ENCODE assay signal across 27 cellular contexts in the genomic region with DNA sequence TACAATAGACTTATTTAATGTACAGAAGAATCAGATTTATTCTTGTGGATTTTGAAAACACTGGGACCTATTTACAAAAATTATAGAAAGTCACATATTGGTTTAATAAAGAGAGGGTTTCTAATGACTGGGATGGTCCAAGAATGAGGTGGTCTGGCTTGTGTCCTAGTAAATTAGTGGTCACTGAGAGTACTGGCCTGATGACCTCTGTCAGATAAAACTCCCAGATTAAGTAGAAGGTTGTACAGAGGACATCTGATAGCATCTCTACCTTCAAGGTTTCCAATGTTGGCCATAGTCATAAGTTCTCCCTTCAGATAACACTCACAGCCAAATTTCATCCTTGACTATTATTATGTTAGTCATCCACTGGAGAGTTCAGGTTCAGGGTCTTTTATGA.
"Had no signal": no experiment of that assay in that cellular context is flagged by ENCODE, and none has a peak within 500 bp of the region (broad histone marks: within the 10 kb centered on the region; RNA-seq: fewer than 3 reads in every experiment).

No MANE protein-coding gene starts in this region.

- H3K9me3 ChIP-seq: stomach, suprapubic skin, testis, thoracic aorta, thyroid gland, tibial artery, tibial nerve, transverse colon, upper lobe of left lung, upper lobe of right lung, uterus, vagina had no signal

- H3K27me3 ChIP-seq: stomach, suprapubic skin, testis, thyroid gland, tibial artery, tibial nerve, transverse colon, upper lobe of left lung, upper lobe of right lung, uterus, vagina had no signal

- H3K36me3 ChIP-seq: stomach, suprapubic skin, thoracic aorta, thyroid gland, tibial artery, tibial nerve, transverse colon, upper lobe of left lung, upper lobe of right lung, uterus, vagina had no signal

- H3K27ac ChIP-seq: stomach, suprapubic skin, testis, thoracic aorta, thyroid gland, tibial artery, tibial nerve, transverse colon, upper lobe of left lung, upper lobe of right lung, uterus, vagina had no signal

- DNase-seq: stimulated activated CD4-positive, alpha-beta T cell treated with anti-CD3 and anti-CD28 coated beads, Interleukin-2, amount 100 ng/mL, for 48 hours; stimulated activated CD4-positive, alpha-beta T cell treated with anti-CD3 and anti-CD28 coated beads, Interleukin-4, amount 100 ng/mL, for 1 hour; stimulated activated CD4-positive, alpha-beta T cell treated with anti-CD3 and anti-CD28 coated beads, Interleukin-4, amount 100 ng/mL, for 24 hours; stimulated activated CD4-positive, alpha-beta T cell treated with anti-CD3 and anti-CD28 coated beads, Interleukin-4, amount 100 ng/mL, for 4 hours; stimulated activated CD8-positive, alpha-beta memory T cell treated with anti-CD3 and anti-CD28 coated beads, Interleukin-4, amount 100 ng/mL, for 48 hours; stimulated activated naive B cell treated with anti-CD40 and anti-IgM and Interleukin-4, amounts not matched to agents 10 μg/mL and 1 μg/mL and 100 μg/mL, for 72 hours; stimulated activated naive CD4-positive, alpha-beta T cell; stimulated activated naive CD4-positive, alpha-beta T cell treated with Interleukin-2 at 50 U/mL for 16 hours; stimulated activated naive CD8-positive, alpha-beta T cell treated with anti-CD3 and anti-CD28 coated beads, Interleukin-15, amount 100 ng/mL, for 72 hours; stimulated activated naive CD8-positive, alpha-beta T cell treated with anti-CD3 and anti-CD28 coated beads, Interleukin-15, Interleukin-2, amounts not matched to agents 100 U/mL and 50 U/mL, for 24 hours; stomach; substantia nigra; testis; thyroid gland; tibial artery; transverse colon; trophoblast cell; upper lobe of left lung; upper lobe of right lung; uterus had no signal

- H3K4me3 ChIP-seq: stomach, suprapubic skin, testis, thoracic aorta, thyroid gland, tibial artery, tibial nerve, transverse colon, upper lobe of left lung, upper lobe of right lung, uterus, vagina had no signal

- H3K4me1 ChIP-seq: suprapubic skin, testis, thyroid gland, tibial artery, tibial nerve, transverse colon, upper lobe of left lung, upper lobe of right lung, uterus, vagina had no signal

- FAIRE-seq: urothelium cell line had no signal

- ATAC-seq: stimulated activated effector memory CD8-positive, alpha-beta T cell treated with anti-CD3 and anti-CD28 coated beads, Interleukin-12 subunit alpha, Interleukin-12 subunit beta, amount 100 ng/mL, for 72 hours; stimulated activated memory B cell treated with anti-CD40 and anti-IgM and Interleukin-4, amounts not matched to agents 10 μg/mL and 1 μg/mL and 100 μg/mL, for 72 hours; stimulated activated naive B cell treated with anti-CD40 and anti-IgM and Interleukin-4, amounts not matched to agents 10 μg/mL and 1 μg/mL and 100 μg/mL, for 72 hours; stimulated activated naive CD8-positive, alpha-beta T cell treated with anti-CD3 and anti-CD28 coated beads, Interleukin-15, amount 100 ng/mL, for 72 hours; stimulated activated naive CD8-positive, alpha-beta T cell treated with anti-CD3 and anti-CD28 coated beads, Interleukin-15, Interleukin-2, amounts not matched to agents 100 U/mL and 50 U/mL, for 24 hours; upper lobe of right lung had no signal
